ENCODE assay signal across 8 cellular contexts in the genomic region with DNA sequence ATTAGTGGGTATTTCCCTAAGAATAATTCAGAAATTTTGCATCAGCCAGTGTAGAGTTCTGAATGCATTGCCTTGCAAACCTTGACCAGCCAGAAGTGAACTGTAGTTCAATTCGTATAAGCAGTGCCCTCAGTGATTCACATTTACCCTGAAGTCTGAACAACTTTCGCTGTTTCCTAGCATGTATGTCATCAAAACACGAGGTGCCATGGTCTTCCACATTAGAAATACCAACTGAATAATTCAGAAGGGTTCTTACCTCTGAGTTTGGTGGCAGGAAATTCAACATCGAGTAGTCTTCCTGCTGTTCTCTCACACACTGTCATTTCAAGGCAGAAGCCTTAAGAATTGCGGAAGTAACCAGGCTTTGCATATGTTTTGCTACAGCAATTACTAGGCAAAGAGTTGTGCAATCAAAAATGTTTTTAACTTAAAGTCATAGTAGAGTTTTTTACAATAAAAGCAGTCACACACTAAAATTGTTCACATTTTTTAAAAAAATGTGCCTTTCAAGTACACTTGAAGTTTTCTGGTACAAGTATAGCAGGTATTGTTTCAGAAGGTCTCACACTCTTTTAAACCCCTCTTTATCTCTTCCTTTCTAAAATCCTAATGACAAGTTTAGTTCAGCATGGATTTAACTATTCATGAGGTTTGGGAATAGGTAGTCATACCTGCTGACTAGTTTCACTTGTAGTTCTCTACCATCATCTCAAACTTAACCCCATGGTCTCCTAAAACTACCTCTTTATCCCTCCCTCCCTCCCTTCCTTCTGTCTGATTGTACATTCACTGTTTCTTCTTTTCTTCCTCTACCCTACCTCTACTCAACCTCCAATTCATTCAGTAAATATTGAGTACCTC.
DNase-seq lines count a peak whose midpoint lies in the region; ATAC-seq and TF ChIP-seq lines count a peak whose summit lies in the region.

No MANE protein-coding gene starts in this region.

- H3K4me3 Mint-ChIP-seq in mesothelial cell of epicardium: no peak overlapping the region

- DNase-seq in AG10803 (ENCODE audit: low read depth) (peak; percentile 80), UCSD-AML1 (lab: John Stamatoyannopoulos, UW; ENCODE audit: unreplicated experiment) (peak; percentile 12), mesothelial cell of epicardium (ENCODE audit: low spot score in 2 of 2, unreplicated experiment in 2 of 2) (no peak), SW 1271 (lab: John Stamatoyannopoulos, UW) (no peak), epidermal melanocyte (ENCODE audit: insufficient read length, low spot score) (no peak), NCI-H226 (no peak)

- peak overlapping the region; percentile 21 for H3K27ac Mint-ChIP-seq in mesothelial cell of epicardium

- H3K9me3 Mint-ChIP-seq in mesothelial cell of epicardium: no peaks in the 10 kb centered on the region

- TF ChIP-seq CTCF in AG10803 (conservative IDR thresholded peaks at IDR 0.05; ENCODE audit: low read length): no peak
- no peak for TF ChIP-seq CTCF in mesothelial cell of epicardium (IDR thresholded peaks at IDR 0.05; ENCODE audit: unreplicated experiment)

- no peak overlapping the region for H3K4me3 ChIP-seq in AG10803 (ENCODE audit: low read length)

- peaks cover 15% of the 10 kb centered on the region for H3K36me3 Mint-ChIP-seq in mesothelial cell of epicardium

- peaks cover 10% of the 10 kb centered on the region for H3K4me1 Mint-ChIP-seq in mesothelial cell of epicardium

- ATAC-seq in GM18873 (IDR thresholded peaks at IDR 0.05; ENCODE audit: low FRiP score, unreplicated experiment): peak; percentile 95
- peak; percentile 96 for ATAC-seq in HG03045 (IDR thresholded peaks at IDR 0.05; ENCODE audit: unreplicated experiment)

- no peaks in the 10 kb centered on the region for H3K27me3 Mint-ChIP-seq in mesothelial cell of epicardium (ENCODE audit: low read depth)

Comparison
In these comparisons a context has a peak if more than half of its experiments do, and no peak if none do; other contexts are left out.
1. DNase-seq: peak in AG10803 (single experiment) and UCSD-AML1 (single experiment); none in mesothelial cell of epicardium (0 of 2), SW 1271 (0 of 2), epidermal melanocyte (single experiment) and NCI-H226 (single experiment).